ENCODE assay signal across 16 cellular contexts in the genomic region with DNA sequence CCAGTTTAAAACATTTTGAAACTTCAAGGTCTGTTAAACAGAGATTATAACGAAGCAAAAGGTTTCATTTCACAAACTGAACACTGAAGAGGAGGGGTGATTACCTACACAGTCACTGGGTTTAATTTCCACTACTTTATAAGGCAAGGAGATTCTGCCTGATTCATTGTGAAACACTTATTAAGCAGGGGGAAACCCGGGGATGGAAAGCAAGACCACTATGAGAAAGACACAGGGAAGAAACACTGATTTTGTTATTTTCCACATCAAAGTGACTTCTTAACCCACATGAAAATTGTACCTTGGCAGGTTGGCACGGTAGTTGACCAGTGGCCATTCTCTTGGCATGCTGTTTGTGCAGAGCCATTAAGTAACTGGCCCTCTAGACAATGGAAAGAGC. TPM values are rescaled to one million over a fixed set of nuclear protein-coding genes. Genes with fewer than 3 reads are reported as not detected.
A peak's percentile ranks its signal among the peaks of the same experiment; 100 is the strongest.
DNase-seq lines count a peak whose midpoint lies in the region; ATAC-seq and TF ChIP-seq lines count a peak whose summit lies in the region.
"Had no signal": no experiment of that assay in that cellular context is flagged by ENCODE, and none has a peak within 500 bp of the region (broad histone marks: within the 10 kb centered on the region; RNA-seq: fewer than 3 reads in every experiment).

No MANE protein-coding gene starts in this region.

- no peak overlapping the region for H3K4me3 ChIP-seq in KMS-11 (IDR thresholded peaks at IDR 0.05; ENCODE audit: insufficient read depth, low read depth, low read length)
- H3K4me3 ChIP-seq in prostate gland, result no peak overlapping the region
- H3K4me3 ChIP-seq: body of pancreas, heart right ventricle, lower lobe of right lung, SJSA1 had no signal

- H3K4me1 ChIP-seq in KMS-11 (ENCODE audit: low read depth, poor library complexity, severe bottlenecking) (peaks cover 18% of the 10 kb centered on the region), prostate gland (replicated peaks) (no peaks in the 10 kb centered on the region)
- H3K4me1 ChIP-seq: body of pancreas, heart right ventricle, lower lobe of right lung, SJSA1 had no signal

- H4K20me1 ChIP-seq in KMS-11 (ENCODE audit: insufficient read depth), result no peaks in the 10 kb centered on the region

- H3K36me3 ChIP-seq in KMS-11 (ENCODE audit: insufficient read depth) (no peaks in the 10 kb centered on the region), prostate gland (no peaks in the 10 kb centered on the region)
- H3K36me3 ChIP-seq: heart right ventricle, lower lobe of right lung, SJSA1 had no signal

- TF ChIP-seq POLR2A in prostate gland (IDR thresholded peaks at IDR 0.05), result no peak

- H3K27me3 ChIP-seq in KMS-11 (ENCODE audit: insufficient read depth, low read depth) (no peaks in the 10 kb centered on the region), prostate gland (replicated peaks; ENCODE audit: insufficient read depth) (peaks cover 4% of the 10 kb centered on the region)
- H3K27me3 ChIP-seq: body of pancreas, SJSA1 had no signal

- TF ChIP-seq CTCF in KMS-11 (conservative IDR thresholded peaks at IDR 0.05; ENCODE audit: low read depth, low read length), result no peak
- no peak for TF ChIP-seq CTCF in prostate gland (IDR thresholded peaks at IDR 0.05)

- H3K9ac ChIP-seq in KMS-11, result no peak overlapping the region

- peak; percentile 71 for ATAC-seq in GM21515 (IDR thresholded peaks at IDR 0.05; ENCODE audit: unreplicated experiment)
- ATAC-seq: body of pancreas, heart right ventricle, lower lobe of right lung had no signal

- peak; percentile 22 to 45 for DNase-seq in activated CD4-positive, alpha-beta T cell treated with anti-CD3 and anti-CD28 coated beads, Interleukin-2, amount 50 U/mL, for 48 hours
- no peak for DNase-seq in activated CD4-positive, alpha-beta T cell treated with anti-CD3 and anti-CD28 coated beads, Interleukin-2, amount 50 U/mL, for 4 hours
- peak; percentile 36 for DNase-seq in stimulated activated CD4-positive, alpha-beta T cell treated with anti-CD3 and anti-CD28 coated beads, Interleukin-2, amount 100 ng/mL, for 4 hours (ENCODE audit: low read depth)
- DNase-seq in prostate gland (ENCODE audit: low spot score) (no peak), medulla oblongata (ENCODE audit: extremely low spot score) (no peak), KG1 (lab: John Stamatoyannopoulos, UW) (no peak)
- DNase-seq: body of pancreas, DMS153, heart right ventricle, lower lobe of right lung, NCI-H1417, NCI-H774 had no signal

- intact Hi-C loops in prostate gland (cut with DNase I), result no loop called here

- H3K27ac ChIP-seq in KMS-11 (no peak overlapping the region), prostate gland (no peak overlapping the region)
- H3K27ac ChIP-seq: body of pancreas, heart right ventricle, lower lobe of right lung, SJSA1 had no signal

- no peaks in the 10 kb centered on the region for H3K79me2 ChIP-seq in KMS-11 (ENCODE audit: insufficient read depth, low read depth)

- 59% methylated on average over 3 of the region's 3 CpGs for WGBS in prostate gland

- no peaks in the 10 kb centered on the region for H3K9me3 ChIP-seq in prostate gland
- H3K9me3 ChIP-seq: body of pancreas, heart right ventricle, lower lobe of right lung, SJSA1 had no signal

- H3K4me2 ChIP-seq in KMS-11, result peak overlapping the region; percentile 12; the same call in 1 of the 2 replicates

- no peak overlapping the region; the same call in 1 of the 2 replicates for H2AFZ ChIP-seq in KMS-11 (ENCODE audit: low read depth)

RNA-seq across cellular contexts. Expression of a gene that starts 8.1 kb away (rescaled TPM):
- total RNA-seq in prostate gland, result 1 to 10 TPM; 1.1 to 8.4 TPM
- total RNA-seq: osteocyte, SJSA1 had no signal

RNA-seq across cellular contexts. Expression of a gene that starts 35.5 kb away (rescaled TPM):
- 10 to 100 TPM in 1 of 2 donors, 1 to 10 TPM in 1; 9.1 to 10.8 TPM for total RNA-seq in prostate gland
- total RNA-seq: osteocyte, SJSA1 had no signal

Comparison
In these comparisons a context has a peak if more than half of its experiments do, and no peak if none do; other contexts are left out.
1. DNase-seq: peak in activated CD4-positive, alpha-beta T cell treated with anti-CD3 and anti-CD28 coated beads, Interleukin-2, amount 50 U/mL, for 48 hours (2 of 2) and stimulated activated CD4-positive, alpha-beta T cell treated with anti-CD3 and anti-CD28 coated beads, Interleukin-2, amount 100 ng/mL, for 4 hours (single experiment); none in activated CD4-positive, alpha-beta T cell treated with anti-CD3 and anti-CD28 coated beads, Interleukin-2, amount 50 U/mL, for 4 hours (0 of 2), prostate gland (single experiment), medulla oblongata (single experiment) and KG1 (single experiment).